ENCODE assay signal across 8 cellular contexts in the genomic region with DNA sequence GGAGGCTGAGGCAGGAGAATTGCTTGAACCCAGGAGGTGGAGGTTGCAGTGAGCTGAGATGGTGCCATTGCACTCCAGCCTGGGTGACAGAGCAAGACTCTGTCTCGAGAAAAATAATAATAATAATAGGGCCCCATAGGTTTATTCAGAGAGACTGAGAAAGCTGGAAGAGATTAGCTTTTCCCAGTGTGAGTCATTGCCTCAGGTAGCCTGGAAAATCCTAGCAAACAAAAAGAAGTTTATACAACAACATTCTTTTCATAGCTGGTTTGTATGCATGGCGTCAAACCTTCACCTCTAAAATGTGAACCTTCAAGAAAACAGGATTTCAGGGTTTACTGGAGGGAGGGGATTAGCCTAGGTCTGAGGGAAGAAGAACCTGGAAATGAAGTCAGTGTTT. TPM values are rescaled to one million over a fixed set of nuclear protein-coding genes. Genes with fewer than 3 reads are reported as not detected.
"Had no signal": no experiment of that assay in that cellular context is flagged by ENCODE, and none has a peak within 500 bp of the region (broad histone marks: within the 10 kb centered on the region; RNA-seq: fewer than 3 reads in every experiment).

No MANE protein-coding gene starts in this region.

RNA-seq across cellular contexts. Expression of gene KCNE2, which starts 19.3 kb away (rescaled TPM):
- total RNA-seq: LHCN-M2, MCF 10A, NCI-H460, OCI-LY7, Peyer's patch, Right ventricle myocardium inferior, SK-MEL-5 had no signal

RNA-seq across cellular contexts. Expression of gene SMIM34, which starts 40.6 kb away (rescaled TPM):
- total RNA-seq: LHCN-M2, MCF 10A, NCI-H460, OCI-LY7, Peyer's patch, Right ventricle myocardium inferior, SJCRH30, SK-MEL-5 had no signal
